8 cellular contexts compared by ENCODE assay signal in genomic region chr3:184777566-184778356, GRCh38. TPM values are rescaled to one million over a fixed set of nuclear protein-coding genes. Genes with fewer than 3 reads are reported as not detected.
DNase-seq lines count a peak whose midpoint lies in the region; ATAC-seq, FAIRE-seq and TF ChIP-seq lines count a peak whose summit lies in the region.

No MANE protein-coding gene starts in this region.

- peaks cover 0 to 4% (median 0%) of the 10 kb centered on the region in 5 experiments for H3K9me3 Mint-ChIP-seq in brain

- FAIRE-seq in G401.6 (lab: Jason Lieb, UNC): peak; percentile 92

- peaks cover 12% of the 10 kb centered on the region for H3K27me3 Mint-ChIP-seq in brain

- DNase-seq in NCI-H2171 treated with DMSO at 0.1 percent for 48 hours (lab: John Stamatoyannopoulos, UW) (peak; percentile 79), UCSD-AML1 (lab: John Stamatoyannopoulos, UW; ENCODE audit: unreplicated experiment) (peak; percentile 72), iPS DF 4.7 (ENCODE audit: extremely low read depth, low spot score) (peak; percentile 68), smooth muscle cell of the brain vasculature (ENCODE audit: low read depth, low spot score) (peak; percentile 89)

- peak; percentile 96 to 98 for TF ChIP-seq CTCF in brain (conservative IDR thresholded peaks at IDR 0.05)

- no peaks in the 10 kb centered on the region for H3K36me3 Mint-ChIP-seq in brain

- peak; percentile 74 for ATAC-seq in HG02973 (IDR thresholded peaks at IDR 0.05; ENCODE audit: unreplicated experiment)
- ATAC-seq in GM18505 (IDR thresholded peaks at IDR 0.05; ENCODE audit: unreplicated experiment): no peak

- peak overlapping the region in 3 of 5 experiments; percentile 2 to 68 (median 31) for H3K27ac Mint-ChIP-seq in brain

- no peak for TF ChIP-seq POLR2A in GM18505 (IDR thresholded peaks at IDR 0.05; ENCODE audit: borderline replicate concordance, extremely low read depth, insufficient read depth, insufficient read length)

- peaks cover 71% of the 10 kb centered on the region for H3K4me1 Mint-ChIP-seq in brain

- peak overlapping the region in 1 of 5 experiments; percentile 29 for H3K4me3 Mint-ChIP-seq in brain

RNA-seq across cellular contexts. Expression of gene VPS8, which starts 34.2 kb away (rescaled TPM):
- 18.3 TPM for polyA plus RNA-seq in brain (ENCODE audit: insufficient read depth, low read depth, low replicate concordance)
